27 cellular contexts compared by ENCODE assay signal in genomic region chr3:79664444-79664843, GRCh38.
A peak's percentile ranks its signal among the peaks of the same experiment; 100 is the strongest.
DNase-seq lines count a peak whose midpoint lies in the region; TF ChIP-seq lines count a peak whose summit lies in the region.
"Had no signal": no experiment of that assay in that cellular context is flagged by ENCODE, and none has a peak within 500 bp of the region (broad histone marks: within the 10 kb centered on the region; RNA-seq: fewer than 3 reads in every experiment).

No MANE protein-coding gene starts in this region.

- DNase-seq in AG20443 (ENCODE audit: low spot score), result no peak
- DNase-seq: 8988T; ACHN; AML-193; BE2C; C1 segment of cervical spinal cord; Caco-2; Calu3; CD4-positive, alpha-beta memory T cell; CD4-positive, alpha-beta T cell; CD4-positive, CD25-positive, alpha-beta regulatory T cell; CD8-positive, alpha-beta memory T cell; CD8-positive, alpha-beta T cell; COR-L47; DMS 273 treated with DMSO at 0.1 percent for 48 hours; DMS153; DMS53; DMS79; DMS79 treated with DMSO at 0.1 percent for 48 hours; DND-41; EL had no signal

- peak overlapping the region; percentile 32 for H3K4me3 ChIP-seq in neural cell (ENCODE audit: low read length)
- H3K4me3 ChIP-seq: A549; BLaER1; BLaER1 treated with 17β-estradiol and CSF1 and Interleukin-3, amounts not matched to agents 10 nM and 100 nM had no signal

- H3K79me2 ChIP-seq in neural cell (replicated peaks; ENCODE audit: insufficient read depth, low read length), result peaks cover 4% of the 10 kb centered on the region

- H4K20me1 ChIP-seq in neural cell (ENCODE audit: insufficient read depth), result no peaks in the 10 kb centered on the region
- H4K20me1 ChIP-seq: BLaER1; BLaER1 treated with 17β-estradiol and CSF1 and Interleukin-3, amounts not matched to agents 10 nM and 100 nM had no signal

- no peak overlapping the region for H3K9ac ChIP-seq in neural cell (ENCODE audit: low read length)
- H3K9ac ChIP-seq: BLaER1; BLaER1 treated with 17β-estradiol and CSF1 and Interleukin-3, amounts not matched to agents 10 nM and 100 nM had no signal

- TF ChIP-seq EP300 in neural cell (conservative IDR thresholded peaks at IDR 0.05; ENCODE audit: poor library complexity, severe bottlenecking), result peak; percentile 65

- TF ChIP-seq CTCF in neural cell (IDR thresholded peaks at IDR 0.05; ENCODE audit: poor library complexity, severe bottlenecking), result no peak

- H3K9me2 ChIP-seq in neural cell (ENCODE audit: insufficient read depth, low read length), result no peaks in the 10 kb centered on the region

- peak overlapping the region; percentile 73 for H3K27ac ChIP-seq in neural cell (ENCODE audit: low read length)
- H3K27ac ChIP-seq: 22Rv1; A549; BLaER1; BLaER1 treated with 17β-estradiol and CSF1 and Interleukin-3, amounts not matched to agents 10 nM and 100 nM; C4-2B had no signal

- H3K9me3 ChIP-seq in neural cell (ENCODE audit: low read length), result no peaks in the 10 kb centered on the region
- H3K9me3 ChIP-seq: BE2C; BLaER1; BLaER1 treated with 17β-estradiol and CSF1 and Interleukin-3, amounts not matched to agents 10 nM and 100 nM; Caco-2 had no signal

- no peaks in the 10 kb centered on the region for H3K27me3 ChIP-seq in neural cell (ENCODE audit: insufficient read depth, low read depth, low read length)
- H3K27me3 ChIP-seq: BE2C; BLaER1; BLaER1 treated with 17β-estradiol and CSF1 and Interleukin-3, amounts not matched to agents 10 nM and 100 nM had no signal

- H3K4me2 ChIP-seq in neural cell (ENCODE audit: low read length), result no peak overlapping the region
- H3K4me2 ChIP-seq: A549; BLaER1; BLaER1 treated with 17β-estradiol and CSF1 and Interleukin-3, amounts not matched to agents 10 nM and 100 nM had no signal

- TF ChIP-seq RAD21 in neural cell (conservative IDR thresholded peaks at IDR 0.05), result no peak

- H2AFZ ChIP-seq in neural cell (ENCODE audit: low read depth, low read length), result no peak overlapping the region

- H3K36me3 ChIP-seq in neural cell (ENCODE audit: insufficient read depth, low read length), result no peaks in the 10 kb centered on the region
- H3K36me3 ChIP-seq: BE2C; BLaER1; BLaER1 treated with 17β-estradiol and CSF1 and Interleukin-3, amounts not matched to agents 10 nM and 100 nM had no signal

- H3F3A ChIP-seq in neural cell (ENCODE audit: insufficient read depth, low read length, poor library complexity, severe bottlenecking), result no peaks in the 10 kb centered on the region

TF ChIP-seq in neural cell, 6 proteins besides CTCF, POLR2A, EP300 and RAD21:
- TF ChIP-seq SMC3 (conservative IDR thresholded peaks at IDR 0.05; ENCODE audit: poor library complexity) (no peak), REST (IDR thresholded peaks at IDR 0.05; ENCODE audit: borderline replicate concordance) (peak; percentile 32), MXI1 (conservative IDR thresholded peaks at IDR 0.05; ENCODE audit: poor library complexity, severe bottlenecking) (no peak), POLR2AphosphoS5 (IDR thresholded peaks at IDR 0.05) (peak; percentile 55)
